ENCODE assay signal across 1 cellular context in the genomic region with DNA sequence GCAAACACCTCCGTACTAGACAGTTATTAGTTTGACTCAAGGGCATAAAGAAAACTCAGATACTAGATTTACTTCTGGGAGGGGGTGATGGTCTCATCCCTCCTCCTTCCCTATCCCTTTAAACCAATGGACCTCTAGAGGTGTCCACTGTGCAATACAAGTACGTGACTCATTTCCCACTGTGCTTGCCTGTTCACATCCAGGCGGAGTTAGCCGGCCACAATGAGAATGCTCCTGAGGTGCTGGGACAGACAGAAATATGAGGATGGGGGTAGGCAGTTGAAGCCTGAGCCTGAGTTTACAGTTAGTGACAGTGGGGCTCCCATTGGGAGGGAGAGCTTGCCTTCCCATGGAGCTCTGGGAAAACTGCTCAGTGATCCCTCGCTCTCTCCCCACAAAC.
TF ChIP-seq lines count a peak whose summit lies in the region.

No MANE protein-coding gene starts in this region.

TF ChIP-seq in HCT116, 20 proteins besides CTCF, POLR2A, EP300 and RAD21 (continued from another document):
- TF ChIP-seq, protein P1, sequence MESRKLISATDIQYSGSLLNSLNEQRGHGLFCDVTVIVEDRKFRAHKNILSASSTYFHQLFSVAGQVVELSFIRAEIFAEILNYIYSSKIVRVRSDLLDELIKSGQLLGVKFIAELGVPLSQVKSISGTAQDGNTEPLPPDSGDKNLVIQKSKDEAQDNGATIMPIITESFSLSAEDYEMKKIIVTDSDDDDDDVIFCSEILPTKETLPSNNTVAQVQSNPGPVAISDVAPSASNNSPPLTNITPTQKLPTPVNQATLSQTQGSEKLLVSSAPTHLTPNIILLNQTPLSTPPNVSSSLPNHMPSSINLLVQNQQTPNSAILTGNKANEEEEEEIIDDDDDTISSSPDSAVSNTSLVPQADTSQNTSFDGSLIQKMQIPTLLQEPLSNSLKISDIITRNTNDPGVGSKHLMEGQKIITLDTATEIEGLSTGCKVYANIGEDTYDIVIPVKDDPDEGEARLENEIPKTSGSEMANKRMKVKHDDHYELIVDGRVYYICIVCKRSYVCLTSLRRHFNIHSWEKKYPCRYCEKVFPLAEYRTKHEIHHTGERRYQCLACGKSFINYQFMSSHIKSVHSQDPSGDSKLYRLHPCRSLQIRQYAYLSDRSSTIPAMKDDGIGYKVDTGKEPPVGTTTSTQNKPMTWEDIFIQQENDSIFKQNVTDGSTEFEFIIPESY (IDR thresholded peaks at IDR 0.05; ENCODE audit: extremely low read depth, insufficient replicate concordance, low read length) = no peak
- no peak for TF ChIP-seq POLR2AphosphoS5 (IDR thresholded peaks at IDR 0.05; ENCODE audit: low read depth, low read length)
- TF ChIP-seq EZH2 (IDR thresholded peaks at IDR 0.05) = no peak
TF ChIP-seq in HCT116: peak in this region for 0.
